8 cellular contexts compared by ENCODE assay signal in genomic region chr6:26351544-26351953, GRCh38. TPM values are rescaled to one million over a fixed set of nuclear protein-coding genes. Genes with fewer than 3 reads are reported as not detected.
A peak's percentile ranks its signal among the peaks of the same experiment; 100 is the strongest.
DNase-seq lines count a peak whose midpoint lies in the region; ATAC-seq and TF ChIP-seq lines count a peak whose summit lies in the region.
"Had no signal": no experiment of that assay in that cellular context is flagged by ENCODE, and none has a peak within 500 bp of the region (broad histone marks: within the 10 kb centered on the region; RNA-seq: fewer than 3 reads in every experiment).

No MANE protein-coding gene starts in this region.

- no peak overlapping the region for H3K27ac ChIP-seq in upper lobe of right lung
- H3K27ac ChIP-seq: spleen had no signal

- H3K27me3 Mint-ChIP-seq in HFFc6 (ENCODE audit: insufficient read depth): no peaks in the 10 kb centered on the region; the same call in 1 of the 2 replicates
- H3K27me3 Mint-ChIP-seq in T-helper 2 cell treated with Interferon-gamma antibody and Interleukin-4, amounts not matched to agents 5 μg/mL and 100 μg/mL, for 36 hours (ENCODE audit: low read depth): peaks cover 5% of the 10 kb centered on the region

- peak overlapping the region; percentile 83 for H3K27ac Mint-ChIP-seq in HFFc6
- no peak overlapping the region for H3K27ac Mint-ChIP-seq in T-helper 2 cell treated with Interferon-gamma antibody and Interleukin-4, amounts not matched to agents 5 μg/mL and 100 μg/mL, for 36 hours

- H3K4me1 Mint-ChIP-seq in HFFc6 (ENCODE audit: low read depth): peaks cover 53% of the 10 kb centered on the region
- peaks cover 2% of the 10 kb centered on the region for H3K4me1 Mint-ChIP-seq in T-helper 2 cell treated with Interferon-gamma antibody and Interleukin-4, amounts not matched to agents 5 μg/mL and 100 μg/mL, for 36 hours (ENCODE audit: low read depth)

- no peaks in the 10 kb centered on the region for H3K36me3 ChIP-seq in upper lobe of right lung
- H3K36me3 ChIP-seq: spleen had no signal

- no peaks in the 10 kb centered on the region for H3K4me1 ChIP-seq in upper lobe of right lung
- H3K4me1 ChIP-seq: spleen had no signal

- no peaks in the 10 kb centered on the region for H3K9me3 ChIP-seq in upper lobe of right lung
- H3K9me3 ChIP-seq: spleen had no signal

- H3K9me3 Mint-ChIP-seq in HFFc6: no peaks in the 10 kb centered on the region
- no peaks in the 10 kb centered on the region for H3K9me3 Mint-ChIP-seq in T-helper 2 cell treated with Interferon-gamma antibody and Interleukin-4, amounts not matched to agents 5 μg/mL and 100 μg/mL, for 36 hours

- TF ChIP-seq CTCF in HFFc6 (IDR thresholded peaks at IDR 0.05) (no peak), fibroblast of mammary gland (conservative IDR thresholded peaks at IDR 0.05; ENCODE audit: control insufficient read depth, insufficient read depth, low read depth, low read length) (no peak), upper lobe of right lung (IDR thresholded peaks at IDR 0.05) (no peak)

- peak; percentile 99 for ATAC-seq in SK-N-SH treated with all-trans-retinoic acid at 6 μM for 48 hours
- peak; percentile 52 for ATAC-seq in upper lobe of right lung

- H3K4me3 Mint-ChIP-seq in HFFc6: peak overlapping the region; percentile 22; the same call in 1 of the 2 replicates
- H3K4me3 Mint-ChIP-seq in T-helper 2 cell treated with Interferon-gamma antibody and Interleukin-4, amounts not matched to agents 5 μg/mL and 100 μg/mL, for 36 hours: no peak overlapping the region

- intact Hi-C loops in upper lobe of right lung (cut with DNase I): no loop called here

- no peaks in the 10 kb centered on the region for H3K27me3 ChIP-seq in upper lobe of right lung

- H3K4me3 ChIP-seq in fibroblast of mammary gland (ENCODE audit: control insufficient read depth, low read depth, low read length) (no peak overlapping the region), upper lobe of right lung (no peak overlapping the region)
- H3K4me3 ChIP-seq: spleen had no signal

- H3K36me3 Mint-ChIP-seq in HFFc6 (ENCODE audit: low read depth): no peaks in the 10 kb centered on the region; the same call in 1 of the 2 replicates
- no peaks in the 10 kb centered on the region for H3K36me3 Mint-ChIP-seq in T-helper 2 cell treated with Interferon-gamma antibody and Interleukin-4, amounts not matched to agents 5 μg/mL and 100 μg/mL, for 36 hours (ENCODE audit: low read depth)

- DNase-seq in HFFc6: peak; percentile 97
- peak; percentile 99 for DNase-seq in fibroblast of mammary gland (ENCODE audit: low read depth)
- DNase-seq in upper lobe of right lung: no peak
- DNase-seq in T-helper 2 cell treated with Interferon-gamma antibody and Interleukin-4, amounts not matched to agents 5 μg/mL and 100 μg/mL, for 36 hours (ENCODE audit: low spot score): no peak
- DNase-seq in NCI-H1105 (lab: John Stamatoyannopoulos, UW): no peak
- DNase-seq in GM19240 (ENCODE audit: insufficient read length, low spot score): no peak
- DNase-seq: spleen had no signal

TF ChIP-seq in SK-N-SH treated with all-trans-retinoic acid at 6 μM for 48 hours, 23 proteins besides CTCF, POLR2A, EP300 and RAD21:
- TF ChIP-seq ISL1 (CRISPR knock-in tag; IDR thresholded peaks at IDR 0.05) (0 out of 2 replicates have a peak, but pooled peaks have one; percentile 22), CREB5 (CRISPR knock-in tag; IDR thresholded peaks at IDR 0.05; ENCODE audit: low read depth) (peak; percentile 63; the same call in 1 of the 2 replicates), TOX (CRISPR knock-in tag; IDR thresholded peaks at IDR 0.05; ENCODE audit: borderline replicate concordance) (peak; percentile 82; the same call in 1 of the 2 replicates), CSDC2 (CRISPR knock-in tag; IDR thresholded peaks at IDR 0.05) (no peak)

RNA-seq across cellular contexts. Expression of gene BTN3A2, which starts 13.4 kb away (rescaled TPM):
- total RNA-seq in HFFc6 (2021; fragmentation: NEBNext Ultra II Directional; extraction: Animal tissue kit (Norgen Biotek cat#: 25700)): 10 to 100 TPM; 16.4 to 27.5 (median 24.9) TPM
- 65.2 TPM for total RNA-seq in upper lobe of right lung

RNA-seq across cellular contexts. Expression of gene BTN2A2, which starts 31.4 kb away (rescaled TPM):
- total RNA-seq in HFFc6 (2021; fragmentation: NEBNext Ultra II Directional; extraction: Animal tissue kit (Norgen Biotek cat#: 25700)): 10 to 100 TPM in 4 of 6 experiments, 1 to 10 TPM in 2; 9.1 to 11.9 (median 10.5) TPM
- total RNA-seq in upper lobe of right lung: 25.6 TPM

RNA-seq across cellular contexts. Expression of gene BTN3A1, which starts 50.5 kb away (rescaled TPM):
- 10 to 100 TPM; 10.3 to 16.2 (median 13.8) TPM for total RNA-seq in HFFc6 (2021; fragmentation: NEBNext Ultra II Directional; extraction: Animal tissue kit (Norgen Biotek cat#: 25700))
- 52.2 TPM for total RNA-seq in upper lobe of right lung

Comparison
In these comparisons a context has a peak if more than half of its experiments do, and no peak if none do; other contexts are left out.
1. DNase-seq: peak in HFFc6 (single experiment) and fibroblast of mammary gland (single experiment); none in upper lobe of right lung (single experiment), T-helper 2 cell treated with Interferon-gamma antibody and Interleukin-4, amounts not matched to agents 5 μg/mL and 100 μg/mL, for 36 hours (single experiment), NCI-H1105 (single experiment) and GM19240 (single experiment).